Comparison of ENCODE assay signal across 6 cellular contexts in genomic region chr3:10090774-10091173, GRCh38. TPM values are rescaled to one million over a fixed set of nuclear protein-coding genes. Genes with fewer than 3 reads are reported as not detected.
"Had no signal": no experiment of that assay in that cellular context is flagged by ENCODE, and none has a peak within 500 bp of the region (broad histone marks: within the 10 kb centered on the region; RNA-seq: fewer than 3 reads in every experiment).

No MANE protein-coding gene starts in this region.

RNA-seq across cellular contexts. Expression of gene FANCD2OS, which starts 17.3 kb away (rescaled TPM):
- total RNA-seq: HepG2, HT-29, HT1080, IMR-90, K562 had no signal
- polyA plus RNA-seq: HepG2, IgD-negative memory B cell, IMR-90, K562 had no signal
